8 cellular contexts compared by ENCODE assay signal in the genomic region with DNA sequence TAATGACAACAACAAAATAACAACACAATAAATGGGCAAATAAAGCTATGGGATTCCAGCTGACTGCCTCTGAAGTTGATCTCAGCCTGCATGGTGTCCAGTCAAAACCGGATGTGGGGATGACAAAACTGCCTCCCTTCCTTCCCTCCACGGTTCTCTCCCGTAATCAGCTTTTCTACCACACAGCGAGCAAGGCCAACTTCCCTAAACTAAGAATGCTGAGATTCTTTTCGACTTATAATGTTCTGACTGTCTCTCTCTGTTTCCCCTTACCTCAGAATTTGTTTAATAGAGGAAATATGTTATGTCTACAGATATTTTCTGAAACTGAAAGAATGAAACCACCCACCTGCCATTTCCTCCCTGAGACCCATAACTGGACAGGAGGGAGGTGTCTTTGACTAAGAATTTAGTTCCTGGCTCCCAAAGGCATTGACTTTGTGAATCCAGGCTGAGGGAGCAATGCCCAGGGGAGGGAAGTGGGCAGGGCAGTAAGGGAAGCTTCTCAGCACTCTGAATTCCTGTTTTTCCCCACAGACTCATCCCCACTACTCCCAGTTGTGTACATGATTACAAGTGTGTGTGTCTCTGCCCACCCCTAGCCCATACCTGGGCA. TPM values are rescaled to one million over a fixed set of nuclear protein-coding genes. Genes with fewer than 3 reads are reported as not detected.
A peak's percentile ranks its signal among the peaks of the same experiment; 100 is the strongest.
DNase-seq lines count a peak whose midpoint lies in the region; ATAC-seq and TF ChIP-seq lines count a peak whose summit lies in the region.

No MANE protein-coding gene starts in this region.

- H3K9me3 ChIP-seq in esophagus muscularis mucosa (no peaks in the 10 kb centered on the region), parathyroid adenoma (ENCODE audit: control insufficient read depth, low read length) (no peaks in the 10 kb centered on the region)

- DNase-seq in activated CD8-positive, alpha-beta memory T cell treated with anti-CD3 and anti-CD28 coated beads, Interleukin-2, amount 10 ng/mL, durations not matched to agents 7 days and 5 days = peak; percentile 50
- DNase-seq in activated CD8-positive, alpha-beta memory T cell treated with anti-CD3 and anti-CD28 coated beads, Interleukin-2, amount 50 U/mL, for 48 hours = no peak
- DNase-seq in RPMI7951 (ENCODE audit: low read depth) = peak; percentile 58
- DNase-seq in esophagus muscularis mucosa (ENCODE audit: extremely low spot score) = no peak
- no peak for DNase-seq in effector CD8-positive, alpha-beta T cell (lab: John Stamatoyannopoulos, UW)
- DNase-seq in NCI-H345 treated with DMSO at 0.1 percent for 48 hours (lab: John Stamatoyannopoulos, UW; ENCODE audit: unreplicated experiment) = no peak

- WGBS in esophagus muscularis mucosa = 42% methylated on average over 5 of the region's 5 CpGs

- H3K4me1 Mint-ChIP-seq in activated CD8-positive, alpha-beta memory T cell treated with anti-CD3 and anti-CD28 coated beads, Interleukin-2, amount 10 ng/mL, durations not matched to agents 7 days and 5 days = peaks cover 23% of the 10 kb centered on the region

- H3K9me3 Mint-ChIP-seq in activated CD8-positive, alpha-beta memory T cell treated with anti-CD3 and anti-CD28 coated beads, Interleukin-2, amount 10 ng/mL, durations not matched to agents 7 days and 5 days (ENCODE audit: low read depth) = peaks cover 10% of the 10 kb centered on the region

- no peak overlapping the region for H3K4me2 ChIP-seq in parathyroid adenoma (ENCODE audit: low read length)

- peak overlapping the region; percentile 74 for H3K4me3 Mint-ChIP-seq in activated CD8-positive, alpha-beta memory T cell treated with anti-CD3 and anti-CD28 coated beads, Interleukin-2, amount 10 ng/mL, durations not matched to agents 7 days and 5 days

- no peaks in the 10 kb centered on the region for H3K27me3 Mint-ChIP-seq in activated CD8-positive, alpha-beta memory T cell treated with anti-CD3 and anti-CD28 coated beads, Interleukin-2, amount 10 ng/mL, durations not matched to agents 7 days and 5 days

- H3K27ac Mint-ChIP-seq in activated CD8-positive, alpha-beta memory T cell treated with anti-CD3 and anti-CD28 coated beads, Interleukin-2, amount 10 ng/mL, durations not matched to agents 7 days and 5 days = peak overlapping the region; percentile 88

- peaks cover 0 to 9% (median 0%) of the 10 kb centered on the region in 4 donors for H3K36me3 ChIP-seq in esophagus muscularis mucosa
- no peaks in the 10 kb centered on the region for H3K36me3 ChIP-seq in parathyroid adenoma (ENCODE audit: control insufficient read depth, insufficient read depth, low read length)

- CTCF ChIA-PET in activated CD8-positive, alpha-beta memory T cell treated with anti-CD3 and anti-CD28 coated beads, Interleukin-2, amount 10 ng/mL, durations not matched to agents 7 days and 5 days (lab: Charles Lee) = interaction anchor here (1.0 to 5.3 kb wide), 4 partner anchors 23 to 88 kb away, joined by 4 to 39 read pairs (median 12); partner anchors contain the start of gene TLR10

- ATAC-seq in activated CD8-positive, alpha-beta memory T cell treated with anti-CD3 and anti-CD28 coated beads, Interleukin-2, amount 10 ng/mL, durations not matched to agents 7 days and 5 days = peak; percentile 58
- peak; percentile 82 for ATAC-seq in HG03025 (IDR thresholded peaks at IDR 0.05; ENCODE audit: low FRiP score, unreplicated experiment)

- H3K9ac ChIP-seq in parathyroid adenoma = no peak overlapping the region

- H3K36me3 Mint-ChIP-seq in activated CD8-positive, alpha-beta memory T cell treated with anti-CD3 and anti-CD28 coated beads, Interleukin-2, amount 10 ng/mL, durations not matched to agents 7 days and 5 days = peaks cover 19% of the 10 kb centered on the region

- no peak for TF ChIP-seq EP300 in esophagus muscularis mucosa (IDR thresholded peaks at IDR 0.05)

- TF ChIP-seq POLR2A in esophagus muscularis mucosa (IDR thresholded peaks at IDR 0.05; ENCODE audit: low read depth) = no peak

- H3K4me3 ChIP-seq in esophagus muscularis mucosa (peak overlapping the region; percentile 34 to 50 (median 46)), parathyroid adenoma (ENCODE audit: low read depth, low read length) (no peak overlapping the region)

- TF ChIP-seq CTCF in esophagus muscularis mucosa (IDR thresholded peaks at IDR 0.05) (no peak), parathyroid adenoma (IDR thresholded peaks at IDR 0.05) (no peak)

- no peaks in the 10 kb centered on the region for H3K79me2 ChIP-seq in parathyroid adenoma

- peak overlapping the region; percentile 60 to 68 (median 65) for H3K27ac ChIP-seq in esophagus muscularis mucosa (replicated peaks in 1 of 4)
- no peak overlapping the region for H3K27ac ChIP-seq in parathyroid adenoma

- H3K4me1 ChIP-seq in esophagus muscularis mucosa (peaks cover 3 to 33% (median 22%) of the 10 kb centered on the region in 4 donors), parathyroid adenoma (no peaks in the 10 kb centered on the region)

- intact Hi-C loops in esophagus muscularis mucosa (cut with DNase I) = no loop called here

- peak overlapping the region; percentile 11 for H2AFZ ChIP-seq in parathyroid adenoma

- H3K27me3 ChIP-seq in esophagus muscularis mucosa (no peaks in the 10 kb centered on the region), parathyroid adenoma (ENCODE audit: control insufficient read depth, insufficient read depth, low read length) (no peaks in the 10 kb centered on the region)

RNA-seq across cellular contexts. Expression of gene TLR1, which starts 1.0 kb away (rescaled TPM):
- total RNA-seq in activated CD8-positive, alpha-beta memory T cell treated with anti-CD3 and anti-CD28 coated beads, Interleukin-2, amount 10 ng/mL, durations not matched to agents 7 days and 5 days = 1 to 10 TPM; 3.2 to 5.3 TPM
- total RNA-seq in RPMI7951 (2014; rRNA removed; shearing (Covaris generic)) = 6.1 and 14.4 TPM in 2 replicates
- total RNA-seq in esophagus muscularis mucosa = 10 to 100 TPM in 2 of 4 donors, 1 to 10 TPM in 2; 4.3 to 14.9 (median 9.1) TPM

RNA-seq across cellular contexts. Expression of gene TLR10, which starts 22.8 kb away (rescaled TPM):
- total RNA-seq in activated CD8-positive, alpha-beta memory T cell treated with anti-CD3 and anti-CD28 coated beads, Interleukin-2, amount 10 ng/mL, durations not matched to agents 7 days and 5 days = under 1 TPM in 1 of 2 experiments, not detected in 1; 0.09 TPM
- total RNA-seq in RPMI7951 (2014; rRNA removed; shearing (Covaris generic)) = 0.10 TPM in 1 of 2 replicates, not detected in the other
- under 1 TPM in 1 of 4 donors, not detected in 3; 0.17 TPM for total RNA-seq in esophagus muscularis mucosa

RNA-seq across cellular contexts. Expression of gene TLR6, which starts 51.0 kb away (rescaled TPM):
- total RNA-seq in activated CD8-positive, alpha-beta memory T cell treated with anti-CD3 and anti-CD28 coated beads, Interleukin-2, amount 10 ng/mL, durations not matched to agents 7 days and 5 days = 1 to 10 TPM in 1 of 2 experiments, under 1 TPM in 1; 0.77 to 1.3 TPM
- total RNA-seq in RPMI7951 (2014; rRNA removed; shearing (Covaris generic)) = 2.8 and 4.0 TPM in 2 replicates
- 1 to 10 TPM; 1.1 to 1.8 (median 1.7) TPM for total RNA-seq in esophagus muscularis mucosa

Comparison
In these comparisons a context has a peak if more than half of its experiments do, and no peak if none do; other contexts are left out.
1. DNase-seq: peak in activated CD8-positive, alpha-beta memory T cell treated with anti-CD3 and anti-CD28 coated beads, Interleukin-2, amount 10 ng/mL, durations not matched to agents 7 days and 5 days (single experiment) and RPMI7951 (single experiment); none in activated CD8-positive, alpha-beta memory T cell treated with anti-CD3 and anti-CD28 coated beads, Interleukin-2, amount 50 U/mL, for 48 hours (single experiment), esophagus muscularis mucosa (single experiment), effector CD8-positive, alpha-beta T cell (single experiment) and NCI-H345 treated with DMSO at 0.1 percent for 48 hours (single experiment).